In the genomic region with DNA sequence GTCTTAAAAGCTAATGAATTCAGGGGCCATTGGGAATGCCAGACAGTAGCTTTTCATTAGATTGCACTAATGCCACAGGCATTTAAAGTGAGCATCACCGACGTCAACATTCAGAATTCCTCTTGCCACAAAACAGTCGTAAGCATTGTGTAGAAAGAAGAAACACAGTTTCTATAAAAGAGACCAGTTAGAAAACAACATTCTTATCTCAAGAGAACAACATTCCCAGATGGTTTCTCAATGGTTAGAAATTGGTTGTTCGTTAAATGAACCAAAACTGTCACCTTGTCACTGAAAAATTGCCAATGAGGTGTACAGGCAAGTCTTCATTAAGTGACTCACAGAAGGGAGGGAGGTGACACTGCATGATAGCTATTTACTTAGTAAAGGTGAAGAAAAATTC, we compare ENCODE assay signal across 17 cellular contexts.
DNase-seq lines count a peak whose midpoint lies in the region; ATAC-seq and TF ChIP-seq lines count a peak whose summit lies in the region.
"Had no signal": no experiment of that assay in that cellular context is flagged by ENCODE, and none has a peak within 500 bp of the region (broad histone marks: within the 10 kb centered on the region; RNA-seq: fewer than 3 reads in every experiment).

No MANE protein-coding gene starts in this region.

- DNase-seq in ELR (ENCODE audit: low read depth) (peak; percentile 18), RWPE2 (ENCODE audit: low spot score) (no peak), fibroblast of mammary gland (ENCODE audit: low read depth) (peak; percentile 8), renal cortical epithelial cell (ENCODE audit: low read depth) (peak; percentile 31)
- DNase-seq: activated CD4-positive, CD25-positive, alpha-beta regulatory T cell; activated CD8-positive, alpha-beta memory T cell treated with anti-CD3 and anti-CD28 coated beads, Interleukin-2, amount 10 ng/mL, durations not matched to agents 7 days and 5 days; activated naive CD4-positive, alpha-beta T cell treated with Interleukin-2 at 50 U/mL for 16 hours; body of pancreas; NCI-H1092; stimulated activated CD4-positive, alpha-beta T cell treated with anti-CD3 and anti-CD28 coated beads, Interleukin-1b, Interleukin-23, amount 100 ng/mL, for 48 hours had no signal

- no peaks in the 10 kb centered on the region for H3K36me3 ChIP-seq in RWPE2 (ENCODE audit: low read depth)
- H3K36me3 ChIP-seq: gastroesophageal sphincter, right atrium auricular region had no signal

- H3K4me3 ChIP-seq in RWPE2 (ENCODE audit: severe bottlenecking) (no peak overlapping the region), fibroblast of mammary gland (ENCODE audit: control insufficient read depth, low read depth, low read length) (no peak overlapping the region)
- H3K4me3 ChIP-seq: body of pancreas, gastroesophageal sphincter, lung, right atrium auricular region had no signal

- H3K27ac ChIP-seq in RWPE2 (ENCODE audit: poor library complexity, severe bottlenecking), result no peak overlapping the region
- H3K27ac ChIP-seq: body of pancreas, gastroesophageal sphincter, right atrium auricular region had no signal

- no peaks in the 10 kb centered on the region for H3K27me3 ChIP-seq in RWPE2 (ENCODE audit: insufficient read depth, poor library complexity, severe bottlenecking)
- H3K27me3 ChIP-seq: body of pancreas, gastroesophageal sphincter, right atrium auricular region had no signal

- ATAC-seq in RWPE2 (ENCODE audit: low read depth), result peak; percentile 66
- no peak for ATAC-seq in HG03280 (IDR thresholded peaks at IDR 0.05; ENCODE audit: unreplicated experiment)
- ATAC-seq in HG03460 (IDR thresholded peaks at IDR 0.05; ENCODE audit: unreplicated experiment), result no peak
- no peak for ATAC-seq in GM21619 (IDR thresholded peaks at IDR 0.05; ENCODE audit: unreplicated experiment)
- ATAC-seq: activated CD8-positive, alpha-beta memory T cell treated with anti-CD3 and anti-CD28 coated beads, Interleukin-2, amount 10 ng/mL, durations not matched to agents 7 days and 5 days; body of pancreas; gastroesophageal sphincter; HCT116 had no signal

- no peaks in the 10 kb centered on the region for H3K9me3 ChIP-seq in RWPE2 (ENCODE audit: severe bottlenecking)
- H3K9me3 ChIP-seq: body of pancreas, gastroesophageal sphincter, right atrium auricular region had no signal

- TF ChIP-seq CTCF in RWPE2 (IDR thresholded peaks at IDR 0.05; ENCODE audit: poor library complexity, severe bottlenecking) (no peak), fibroblast of mammary gland (conservative IDR thresholded peaks at IDR 0.05; ENCODE audit: control insufficient read depth, insufficient read depth, low read depth, low read length) (no peak)

- H3K4me1 ChIP-seq in RWPE2 (ENCODE audit: insufficient read depth, poor library complexity, severe bottlenecking), result peaks cover 6% of the 10 kb centered on the region
- H3K4me1 ChIP-seq: body of pancreas, gastroesophageal sphincter, right atrium auricular region had no signal
